In genomic region chr2:229164545-229165249, GRCh38 we compare ENCODE assay signal across 15 cellular contexts.
DNase-seq lines count a peak whose midpoint lies in the region; ATAC-seq, FAIRE-seq and TF ChIP-seq lines count a peak whose summit lies in the region.
"Had no signal": no experiment of that assay in that cellular context is flagged by ENCODE, and none has a peak within 500 bp of the region (broad histone marks: within the 10 kb centered on the region; RNA-seq: fewer than 3 reads in every experiment).

No MANE protein-coding gene starts in this region.

- H3K4me3 ChIP-seq in fibroblast of mammary gland (ENCODE audit: control insufficient read depth, low read depth, low read length) = no peak overlapping the region
- no peak overlapping the region for H3K4me3 ChIP-seq in thoracic aorta
- H3K4me3 ChIP-seq: coronary artery, esophagus squamous epithelium, spleen had no signal

- ATAC-seq in thoracic aorta (ENCODE audit: insufficient number of reproducible peaks, low FRiP score, low read depth) (peak; percentile 82), HG02610 (IDR thresholded peaks at IDR 0.05; ENCODE audit: unreplicated experiment) (no peak)
- ATAC-seq: activated CD4-positive, CD25-positive, alpha-beta regulatory T cell treated with anti-CD3 and anti-CD28 coated beads, Interleukin-2, amount 50 U/mL, for 24 hours had no signal

- no peaks in the 10 kb centered on the region for H3K36me3 ChIP-seq in thoracic aorta
- H3K36me3 ChIP-seq: esophagus squamous epithelium, spleen had no signal

- H3K27me3 ChIP-seq in thoracic aorta (replicated peaks; ENCODE audit: insufficient read depth) = no peaks in the 10 kb centered on the region
- H3K27me3 ChIP-seq: esophagus squamous epithelium, spleen had no signal

- FAIRE-seq in HTR-8/SVneo (lab: Jason Lieb, UNC) = no peak

- peaks cover 41 to 94% of the 10 kb centered on the region in 2 donors for H3K4me1 ChIP-seq in thoracic aorta (ENCODE audit: control insufficient read depth in 1 of 2, low read depth in 2 of 2)
- H3K4me1 ChIP-seq: esophagus squamous epithelium, spleen had no signal

- H3K27ac ChIP-seq in thoracic aorta = peak overlapping the region; percentile 8 to 32
- H3K27ac ChIP-seq: coronary artery, esophagus squamous epithelium, spleen had no signal

- H3K9me3 ChIP-seq in thoracic aorta = no peaks in the 10 kb centered on the region
- H3K9me3 ChIP-seq: esophagus squamous epithelium had no signal

- peak; percentile 18 to 29 for DNase-seq in SHP77 (lab: John Stamatoyannopoulos, UW)
- DNase-seq in SHP77 treated with DMSO at 0.1 percent for 48 hours (lab: John Stamatoyannopoulos, UW) = no peak
- DNase-seq in NCI-H226 = peak; percentile 7
- DNase-seq in fibroblast of mammary gland (ENCODE audit: low read depth) = peak; percentile 35
- DNase-seq in thoracic aorta (ENCODE audit: low spot score) = no peak
- no peak for DNase-seq in HTR-8/SVneo (ENCODE audit: insufficient read length, low spot score)
- no peak for DNase-seq in SKM-1 treated with dmso at 0.1 percent for 144 hours (lab: John Stamatoyannopoulos, UW; ENCODE audit: unreplicated experiment)
- DNase-seq: ACHN; activated T-cell treated with anti-CD3 and anti-CD28 coated beads, Interleukin-2, amount 50 U/mL, for 1 hour; esophagus squamous epithelium; NCI-H2171 treated with DMSO at 0.1 percent for 48 hours; spleen had no signal

- peak; percentile 8 for TF ChIP-seq CTCF in fibroblast of mammary gland (conservative IDR thresholded peaks at IDR 0.05; ENCODE audit: control insufficient read depth, insufficient read depth, low read depth, low read length)
- no peak for TF ChIP-seq CTCF in thoracic aorta (IDR thresholded peaks at IDR 0.05)

Comparison
In these comparisons a context has a peak if more than half of its experiments do, and no peak if none do; other contexts are left out.
1. DNase-seq: peak in SHP77 (2 of 2), NCI-H226 (single experiment) and fibroblast of mammary gland (single experiment); none in SHP77 treated with DMSO at 0.1 percent for 48 hours (single experiment), thoracic aorta (single experiment), HTR-8/SVneo (single experiment) and SKM-1 treated with dmso at 0.1 percent for 144 hours (single experiment).